1 cellular context compared by ENCODE assay signal in the genomic region with DNA sequence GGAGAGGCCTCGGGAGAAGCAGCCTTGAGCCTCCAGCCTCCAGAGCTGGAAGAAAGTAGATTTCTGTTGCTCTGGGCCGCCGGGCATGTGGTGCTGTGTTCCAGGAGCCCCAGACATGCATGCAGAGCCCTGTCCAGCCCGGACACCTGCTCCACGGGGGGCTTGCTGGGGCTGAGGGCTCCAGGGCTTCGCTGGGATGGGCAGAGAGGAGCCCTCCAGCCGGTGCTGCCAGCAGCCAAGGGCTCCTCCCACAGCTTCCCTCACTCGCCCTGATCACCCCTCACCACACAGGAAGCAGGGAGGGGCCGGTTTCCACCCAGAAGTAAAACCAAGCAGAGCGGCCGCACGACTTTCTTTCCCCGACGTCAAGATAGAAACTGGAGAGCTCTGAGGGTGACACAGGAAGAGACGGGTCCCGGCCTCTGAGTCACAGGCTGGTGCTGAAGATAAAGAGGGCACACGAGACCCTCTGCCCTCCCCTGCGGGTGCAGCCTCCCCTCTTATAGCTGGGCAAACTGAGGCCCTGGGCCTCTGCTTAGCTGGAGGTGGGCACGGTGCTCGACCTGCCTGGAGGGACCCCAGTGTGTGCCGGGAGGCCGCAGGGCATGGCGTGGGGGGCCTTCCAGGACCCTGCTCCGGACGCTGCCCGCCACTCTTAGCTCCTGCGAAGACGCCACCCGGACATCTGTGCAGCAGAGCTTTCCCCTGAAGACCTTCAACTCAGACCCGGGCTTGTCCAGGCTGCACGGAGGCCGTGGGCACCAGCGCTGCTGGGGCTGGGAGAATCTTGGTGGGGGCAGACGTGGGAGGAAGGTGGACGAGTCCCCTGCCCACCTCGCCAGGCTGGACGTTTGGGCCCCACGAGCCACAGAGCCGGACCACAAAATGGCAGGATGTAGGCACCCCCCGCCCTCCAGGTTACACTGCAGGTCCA.
TF ChIP-seq lines count a peak whose summit lies in the region.

No MANE protein-coding gene starts in this region.

TF ChIP-seq in K562, 482 proteins besides CTCF, POLR2A, EP300 and RAD21 (continues in another document):
- TF ChIP-seq, protein P1, sequence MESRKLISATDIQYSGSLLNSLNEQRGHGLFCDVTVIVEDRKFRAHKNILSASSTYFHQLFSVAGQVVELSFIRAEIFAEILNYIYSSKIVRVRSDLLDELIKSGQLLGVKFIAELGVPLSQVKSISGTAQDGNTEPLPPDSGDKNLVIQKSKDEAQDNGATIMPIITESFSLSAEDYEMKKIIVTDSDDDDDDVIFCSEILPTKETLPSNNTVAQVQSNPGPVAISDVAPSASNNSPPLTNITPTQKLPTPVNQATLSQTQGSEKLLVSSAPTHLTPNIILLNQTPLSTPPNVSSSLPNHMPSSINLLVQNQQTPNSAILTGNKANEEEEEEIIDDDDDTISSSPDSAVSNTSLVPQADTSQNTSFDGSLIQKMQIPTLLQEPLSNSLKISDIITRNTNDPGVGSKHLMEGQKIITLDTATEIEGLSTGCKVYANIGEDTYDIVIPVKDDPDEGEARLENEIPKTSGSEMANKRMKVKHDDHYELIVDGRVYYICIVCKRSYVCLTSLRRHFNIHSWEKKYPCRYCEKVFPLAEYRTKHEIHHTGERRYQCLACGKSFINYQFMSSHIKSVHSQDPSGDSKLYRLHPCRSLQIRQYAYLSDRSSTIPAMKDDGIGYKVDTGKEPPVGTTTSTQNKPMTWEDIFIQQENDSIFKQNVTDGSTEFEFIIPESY (CRISPR knock-in tag; IDR thresholded peaks at IDR 0.05) = no peak
- TF ChIP-seq ZNF316 (IDR thresholded peaks at IDR 0.05) = no peak
- peak in 1 of 2 experiments; percentile 19; a peak in 1 of 4 replicates for TF ChIP-seq NRF1 (conservative IDR thresholded peaks at IDR 0.05 in 1 of 2, IDR thresholded peaks at IDR 0.05 in 1 of 2)
- TF ChIP-seq ZBTB7A (IDR thresholded peaks at IDR 0.05; ENCODE audit: borderline replicate concordance, control insufficient read depth, low read depth, low read length) = peak; percentile 77
- TF ChIP-seq, protein P2, sequence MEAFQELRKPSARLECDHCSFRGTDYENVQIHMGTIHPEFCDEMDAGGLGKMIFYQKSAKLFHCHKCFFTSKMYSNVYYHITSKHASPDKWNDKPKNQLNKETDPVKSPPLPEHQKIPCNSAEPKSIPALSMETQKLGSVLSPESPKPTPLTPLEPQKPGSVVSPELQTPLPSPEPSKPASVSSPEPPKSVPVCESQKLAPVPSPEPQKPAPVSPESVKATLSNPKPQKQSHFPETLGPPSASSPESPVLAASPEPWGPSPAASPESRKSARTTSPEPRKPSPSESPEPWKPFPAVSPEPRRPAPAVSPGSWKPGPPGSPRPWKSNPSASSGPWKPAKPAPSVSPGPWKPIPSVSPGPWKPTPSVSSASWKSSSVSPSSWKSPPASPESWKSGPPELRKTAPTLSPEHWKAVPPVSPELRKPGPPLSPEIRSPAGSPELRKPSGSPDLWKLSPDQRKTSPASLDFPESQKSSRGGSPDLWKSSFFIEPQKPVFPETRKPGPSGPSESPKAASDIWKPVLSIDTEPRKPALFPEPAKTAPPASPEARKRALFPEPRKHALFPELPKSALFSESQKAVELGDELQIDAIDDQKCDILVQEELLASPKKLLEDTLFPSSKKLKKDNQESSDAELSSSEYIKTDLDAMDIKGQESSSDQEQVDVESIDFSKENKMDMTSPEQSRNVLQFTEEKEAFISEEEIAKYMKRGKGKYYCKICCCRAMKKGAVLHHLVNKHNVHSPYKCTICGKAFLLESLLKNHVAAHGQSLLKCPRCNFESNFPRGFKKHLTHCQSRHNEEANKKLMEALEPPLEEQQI (IDR thresholded peaks at IDR 0.05) = no peak
- TF ChIP-seq, protein P3, sequence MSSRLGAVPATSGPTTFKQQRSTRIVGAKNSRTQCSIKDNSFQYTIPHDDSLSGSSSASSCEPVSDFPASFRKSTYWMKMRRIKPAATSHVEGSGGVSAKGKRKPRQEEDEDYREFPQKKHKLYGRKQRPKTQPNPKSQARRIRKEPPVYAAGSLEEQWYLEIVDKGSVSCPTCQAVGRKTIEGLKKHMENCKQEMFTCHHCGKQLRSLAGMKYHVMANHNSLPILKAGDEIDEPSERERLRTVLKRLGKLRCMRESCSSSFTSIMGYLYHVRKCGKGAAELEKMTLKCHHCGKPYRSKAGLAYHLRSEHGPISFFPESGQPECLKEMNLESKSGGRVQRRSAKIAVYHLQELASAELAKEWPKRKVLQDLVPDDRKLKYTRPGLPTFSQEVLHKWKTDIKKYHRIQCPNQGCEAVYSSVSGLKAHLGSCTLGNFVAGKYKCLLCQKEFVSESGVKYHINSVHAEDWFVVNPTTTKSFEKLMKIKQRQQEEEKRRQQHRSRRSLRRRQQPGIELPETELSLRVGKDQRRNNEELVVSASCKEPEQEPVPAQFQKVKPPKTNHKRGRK (tag; IDR thresholded peaks at IDR 0.05) = no peak
- TF ChIP-seq MEF2A (IDR thresholded peaks at IDR 0.05; ENCODE audit: control insufficient read depth, low read depth, low read length) = no peak
- TF ChIP-seq L3MBTL2 (IDR thresholded peaks at IDR 0.05) = peak; percentile 41; the same call in 1 of the 2 replicates
- TF ChIP-seq GABPA (tag; conservative IDR thresholded peaks at IDR 0.05; ENCODE audit: low read depth) = peak; percentile 54; the same call in 1 of the 2 replicates
- TF ChIP-seq ZNF584 (CRISPR knock-in tag; IDR thresholded peaks at IDR 0.05; ENCODE audit: low read depth) = 0 out of 2 replicates have a peak, but pooled peaks have one; percentile 37
- TF ChIP-seq MYNN (IDR thresholded peaks at IDR 0.05) = peak; percentile 27; the same call in 1 of the 2 replicates
- TF ChIP-seq MYNN (CRISPR knock-in tag; IDR thresholded peaks at IDR 0.05) = no peak
- TF ChIP-seq BHLHE40 (IDR thresholded peaks at IDR 0.05; ENCODE audit: low read length) = peak; percentile 55; the same call in 1 of the 2 replicates
- no peak for TF ChIP-seq TRIM24 (IDR thresholded peaks at IDR 0.05)
- peak; percentile 24; the same call in 1 of the 2 replicates for TF ChIP-seq CBFA2T3 (IDR thresholded peaks at IDR 0.05)
- TF ChIP-seq, protein P4, sequence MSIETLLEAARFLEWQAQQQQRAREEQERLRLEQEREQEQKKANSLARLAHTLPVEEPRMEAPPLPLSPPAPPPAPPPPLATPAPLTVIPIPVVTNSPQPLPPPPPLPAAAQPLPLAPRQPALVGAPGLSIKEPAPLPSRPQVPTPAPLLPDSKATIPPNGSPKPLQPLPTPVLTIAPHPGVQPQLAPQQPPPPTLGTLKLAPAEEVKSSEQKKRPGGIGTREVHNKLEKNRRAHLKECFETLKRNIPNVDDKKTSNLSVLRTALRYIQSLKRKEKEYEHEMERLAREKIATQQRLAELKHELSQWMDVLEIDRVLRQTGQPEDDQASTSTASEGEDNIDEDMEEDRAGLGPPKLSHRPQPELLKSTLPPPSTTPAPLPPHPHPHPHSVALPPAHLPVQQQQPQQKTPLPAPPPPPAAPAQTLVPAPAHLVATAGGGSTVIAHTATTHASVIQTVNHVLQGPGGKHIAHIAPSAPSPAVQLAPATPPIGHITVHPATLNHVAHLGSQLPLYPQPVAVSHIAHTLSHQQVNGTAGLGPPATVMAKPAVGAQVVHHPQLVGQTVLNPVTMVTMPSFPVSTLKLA (conservative IDR thresholded peaks at IDR 0.05) = 0 out of 4 replicates have a peak, but pooled peaks of 1 of the 2 experiments have one; percentile 18
- TF ChIP-seq FOSL1 (tag; conservative IDR thresholded peaks at IDR 0.05) = peak; percentile 35; the same call in 1 of the 2 replicates
- TF ChIP-seq XRCC5 (IDR thresholded peaks at IDR 0.05; ENCODE audit: low read depth, low read length) = no peak
- TF ChIP-seq PTBP1 (IDR thresholded peaks at IDR 0.05; ENCODE audit: low read depth, low read length) = no peak
- TF ChIP-seq, protein P5, sequence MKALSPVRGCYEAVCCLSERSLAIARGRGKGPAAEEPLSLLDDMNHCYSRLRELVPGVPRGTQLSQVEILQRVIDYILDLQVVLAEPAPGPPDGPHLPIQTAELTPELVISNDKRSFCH (CRISPR knock-in tag; IDR thresholded peaks at IDR 0.05) = no peak
- TF ChIP-seq, protein P5 (tag; IDR thresholded peaks at IDR 0.05) = no peak
- TF ChIP-seq ZFPM2 (CRISPR knock-in tag; IDR thresholded peaks at IDR 0.05) = no peak
- TF ChIP-seq, protein P6, sequence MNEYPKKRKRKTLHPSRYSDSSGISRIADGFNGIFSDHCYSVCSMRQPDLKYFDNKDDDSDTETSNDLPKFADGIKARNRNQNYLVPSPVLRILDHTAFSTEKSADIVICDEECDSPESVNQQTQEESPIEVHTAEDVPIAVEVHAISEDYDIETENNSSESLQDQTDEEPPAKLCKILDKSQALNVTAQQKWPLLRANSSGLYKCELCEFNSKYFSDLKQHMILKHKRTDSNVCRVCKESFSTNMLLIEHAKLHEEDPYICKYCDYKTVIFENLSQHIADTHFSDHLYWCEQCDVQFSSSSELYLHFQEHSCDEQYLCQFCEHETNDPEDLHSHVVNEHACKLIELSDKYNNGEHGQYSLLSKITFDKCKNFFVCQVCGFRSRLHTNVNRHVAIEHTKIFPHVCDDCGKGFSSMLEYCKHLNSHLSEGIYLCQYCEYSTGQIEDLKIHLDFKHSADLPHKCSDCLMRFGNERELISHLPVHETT (CRISPR knock-in tag; conservative IDR thresholded peaks at IDR 0.05 in 1 of 2, IDR thresholded peaks at IDR 0.05 in 1 of 2) = peak in 1 of 2 experiments; percentile 41; a peak in 1 of 4 replicates
- TF ChIP-seq ETV6 (IDR thresholded peaks at IDR 0.05; ENCODE audit: borderline replicate concordance in 1 of 2, low read depth in 2 of 2, low read length in 1 of 2) = no peak
- TF ChIP-seq ETV6 (CRISPR knock-in tag; IDR thresholded peaks at IDR 0.05; ENCODE audit: borderline replicate concordance) = no peak
- TF ChIP-seq FOXP1 (CRISPR knock-in tag; IDR thresholded peaks at IDR 0.05) = no peak
- TF ChIP-seq, protein P7, sequence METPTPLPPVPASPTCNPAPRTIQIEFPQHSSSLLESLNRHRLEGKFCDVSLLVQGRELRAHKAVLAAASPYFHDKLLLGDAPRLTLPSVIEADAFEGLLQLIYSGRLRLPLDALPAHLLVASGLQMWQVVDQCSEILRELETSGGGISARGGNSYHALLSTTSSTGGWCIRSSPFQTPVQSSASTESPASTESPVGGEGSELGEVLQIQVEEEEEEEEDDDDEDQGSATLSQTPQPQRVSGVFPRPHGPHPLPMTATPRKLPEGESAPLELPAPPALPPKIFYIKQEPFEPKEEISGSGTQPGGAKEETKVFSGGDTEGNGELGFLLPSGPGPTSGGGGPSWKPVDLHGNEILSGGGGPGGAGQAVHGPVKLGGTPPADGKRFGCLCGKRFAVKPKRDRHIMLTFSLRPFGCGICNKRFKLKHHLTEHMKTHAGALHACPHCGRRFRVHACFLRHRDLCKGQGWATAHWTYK (CRISPR knock-in tag; IDR thresholded peaks at IDR 0.05) = peak; percentile 66
- TF ChIP-seq HCFC1 (IDR thresholded peaks at IDR 0.05; ENCODE audit: low read depth, low read length) = no peak
- TF ChIP-seq, protein P8, sequence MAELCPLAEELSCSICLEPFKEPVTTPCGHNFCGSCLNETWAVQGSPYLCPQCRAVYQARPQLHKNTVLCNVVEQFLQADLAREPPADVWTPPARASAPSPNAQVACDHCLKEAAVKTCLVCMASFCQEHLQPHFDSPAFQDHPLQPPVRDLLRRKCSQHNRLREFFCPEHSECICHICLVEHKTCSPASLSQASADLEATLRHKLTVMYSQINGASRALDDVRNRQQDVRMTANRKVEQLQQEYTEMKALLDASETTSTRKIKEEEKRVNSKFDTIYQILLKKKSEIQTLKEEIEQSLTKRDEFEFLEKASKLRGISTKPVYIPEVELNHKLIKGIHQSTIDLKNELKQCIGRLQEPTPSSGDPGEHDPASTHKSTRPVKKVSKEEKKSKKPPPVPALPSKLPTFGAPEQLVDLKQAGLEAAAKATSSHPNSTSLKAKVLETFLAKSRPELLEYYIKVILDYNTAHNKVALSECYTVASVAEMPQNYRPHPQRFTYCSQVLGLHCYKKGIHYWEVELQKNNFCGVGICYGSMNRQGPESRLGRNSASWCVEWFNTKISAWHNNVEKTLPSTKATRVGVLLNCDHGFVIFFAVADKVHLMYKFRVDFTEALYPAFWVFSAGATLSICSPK (IDR thresholded peaks at IDR 0.05; ENCODE audit: borderline replicate concordance) = no peak
- TF ChIP-seq CCNT2 (IDR thresholded peaks at IDR 0.05; ENCODE audit: borderline replicate concordance, extremely low read depth, insufficient read length, low read depth, low read length) = no peak
- TF ChIP-seq, protein P9, sequence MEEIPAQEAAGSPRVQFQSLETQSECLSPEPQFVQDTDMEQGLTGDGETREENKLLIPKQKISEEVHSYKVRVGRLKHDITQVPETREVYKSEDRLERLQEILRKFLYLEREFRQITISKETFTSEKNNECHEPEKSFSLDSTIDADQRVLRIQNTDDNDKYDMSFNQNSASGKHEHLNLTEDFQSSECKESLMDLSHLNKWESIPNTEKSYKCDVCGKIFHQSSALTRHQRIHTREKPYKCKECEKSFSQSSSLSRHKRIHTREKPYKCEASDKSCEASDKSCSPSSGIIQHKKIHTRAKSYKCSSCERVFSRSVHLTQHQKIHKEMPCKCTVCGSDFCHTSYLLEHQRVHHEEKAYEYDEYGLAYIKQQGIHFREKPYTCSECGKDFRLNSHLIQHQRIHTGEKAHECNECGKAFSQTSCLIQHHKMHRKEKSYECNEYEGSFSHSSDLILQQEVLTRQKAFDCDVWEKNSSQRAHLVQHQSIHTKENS (CRISPR knock-in tag; IDR thresholded peaks at IDR 0.05) = no peak
- TF ChIP-seq, protein P10, sequence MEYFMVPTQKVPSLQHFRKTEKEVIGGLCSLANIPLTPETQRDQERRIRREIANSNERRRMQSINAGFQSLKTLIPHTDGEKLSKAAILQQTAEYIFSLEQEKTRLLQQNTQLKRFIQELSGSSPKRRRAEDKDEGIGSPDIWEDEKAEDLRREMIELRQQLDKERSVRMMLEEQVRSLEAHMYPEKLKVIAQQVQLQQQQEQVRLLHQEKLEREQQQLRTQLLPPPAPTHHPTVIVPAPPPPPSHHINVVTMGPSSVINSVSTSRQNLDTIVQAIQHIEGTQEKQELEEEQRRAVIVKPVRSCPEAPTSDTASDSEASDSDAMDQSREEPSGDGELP (CRISPR knock-in tag; IDR thresholded peaks at IDR 0.05; ENCODE audit: borderline replicate concordance) = peak; percentile 24; the same call in 1 of the 2 replicates
- TF ChIP-seq, protein P11, sequence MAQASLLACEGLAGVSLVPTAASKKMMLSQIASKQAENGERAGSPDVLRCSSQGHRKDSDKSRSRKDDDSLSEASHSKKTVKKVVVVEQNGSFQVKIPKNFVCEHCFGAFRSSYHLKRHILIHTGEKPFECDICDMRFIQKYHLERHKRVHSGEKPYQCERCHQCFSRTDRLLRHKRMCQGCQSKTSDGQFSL (CRISPR knock-in tag; IDR thresholded peaks at IDR 0.05) = peak; percentile 57; the same call in 1 of the 2 replicates
- TF ChIP-seq, protein P11 (tag; IDR thresholded peaks at IDR 0.05) = no peak
- no peak for TF ChIP-seq MTA2 (IDR thresholded peaks at IDR 0.05; ENCODE audit: low read depth)
- no peak for TF ChIP-seq RB1 (IDR thresholded peaks at IDR 0.05; ENCODE audit: low read depth)
- TF ChIP-seq, protein P12, sequence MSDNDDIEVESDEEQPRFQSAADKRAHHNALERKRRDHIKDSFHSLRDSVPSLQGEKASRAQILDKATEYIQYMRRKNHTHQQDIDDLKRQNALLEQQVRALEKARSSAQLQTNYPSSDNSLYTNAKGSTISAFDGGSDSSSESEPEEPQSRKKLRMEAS (CRISPR knock-in tag; IDR thresholded peaks at IDR 0.05) = peak; percentile 60; the same call in 1 of the 2 replicates
- TF ChIP-seq POLR2G (IDR thresholded peaks at IDR 0.05; ENCODE audit: low read depth, low read length) = peak; percentile 55
- TF ChIP-seq SMARCE1 (IDR thresholded peaks at IDR 0.05) = peak; percentile 39; the same call in 1 of the 2 replicates
